Comparison of ENCODE assay signal across 19 cellular contexts in genomic region chr2:66252002-66252545, GRCh38.
DNase-seq lines count a peak whose midpoint lies in the region; TF ChIP-seq lines count a peak whose summit lies in the region.
"Had no signal": no experiment of that assay in that cellular context is flagged by ENCODE, and none has a peak within 500 bp of the region (broad histone marks: within the 10 kb centered on the region; RNA-seq: fewer than 3 reads in every experiment).

No MANE protein-coding gene starts in this region.

- peak; percentile 8 for DNase-seq in NCI-H146 (lab: John Stamatoyannopoulos, UW)
- no peak for DNase-seq in NCI-H146 treated with DMSO at 0.1 percent for 48 hours (lab: John Stamatoyannopoulos, UW; ENCODE audit: unreplicated experiment)
- DNase-seq in DMS79 treated with DMSO at 0.1 percent for 48 hours (lab: John Stamatoyannopoulos, UW) = peak; percentile 72
- peak; percentile 81 to 93 for DNase-seq in NCI-H187 (lab: John Stamatoyannopoulos, UW)
- peak; percentile 79 for DNase-seq in SK-N-DZ (ENCODE audit: low spot score)
- no peak for DNase-seq in NOMO-1 (lab: John Stamatoyannopoulos, UW; ENCODE audit: unreplicated experiment in 2 of 2)
- no peak for DNase-seq in NCI-H2029 treated with DMSO at 0.1 percent for 48 hours (lab: John Stamatoyannopoulos, UW)
- no peak for DNase-seq in left ventricle myocardium inferior
- DNase-seq: AML-193; C1 segment of cervical spinal cord; Calu3; CD8-positive, alpha-beta T cell; DMS153; GDM1; NCI-H1694; NCI-H446; NCI-H82; T-helper 2 cell had no signal

- no peak overlapping the region for H3K4me3 ChIP-seq in left ventricle myocardium inferior
- H3K4me3 ChIP-seq: SJSA1 had no signal

- intact Hi-C loops in left ventricle myocardium inferior (cut with micrococcal nuclease) = no loop called here

- H3K27me3 ChIP-seq in left ventricle myocardium inferior (ENCODE audit: low read depth) = peaks cover 34% of the 10 kb centered on the region
- H3K27me3 ChIP-seq: SJSA1 had no signal

- H3K4me1 ChIP-seq in left ventricle myocardium inferior = no peaks in the 10 kb centered on the region
- H3K4me1 ChIP-seq: SJSA1 had no signal

- H3K9me3 ChIP-seq in left ventricle myocardium inferior (replicated peaks) = no peaks in the 10 kb centered on the region
- H3K9me3 ChIP-seq: SJSA1 had no signal

- no peak for TF ChIP-seq CTCF in left ventricle myocardium inferior (IDR thresholded peaks at IDR 0.05; ENCODE audit: borderline replicate concordance)

- H3K27ac ChIP-seq in left ventricle myocardium inferior (replicated peaks) = no peak overlapping the region
- H3K27ac ChIP-seq: SJSA1 had no signal

- H3K36me3 ChIP-seq in left ventricle myocardium inferior = no peaks in the 10 kb centered on the region
- H3K36me3 ChIP-seq: SJSA1 had no signal

Comparison
In these comparisons a context has a peak if more than half of its experiments do, and no peak if none do; other contexts are left out.
1. DNase-seq: peak in NCI-H146 (single experiment), DMS79 treated with DMSO at 0.1 percent for 48 hours (single experiment), NCI-H187 (2 of 2) and SK-N-DZ (single experiment); none in NCI-H146 treated with DMSO at 0.1 percent for 48 hours (single experiment), NOMO-1 (0 of 2), NCI-H2029 treated with DMSO at 0.1 percent for 48 hours (single experiment) and left ventricle myocardium inferior (single experiment).